ENCODE assay signal across 2 cellular contexts in the genomic region with DNA sequence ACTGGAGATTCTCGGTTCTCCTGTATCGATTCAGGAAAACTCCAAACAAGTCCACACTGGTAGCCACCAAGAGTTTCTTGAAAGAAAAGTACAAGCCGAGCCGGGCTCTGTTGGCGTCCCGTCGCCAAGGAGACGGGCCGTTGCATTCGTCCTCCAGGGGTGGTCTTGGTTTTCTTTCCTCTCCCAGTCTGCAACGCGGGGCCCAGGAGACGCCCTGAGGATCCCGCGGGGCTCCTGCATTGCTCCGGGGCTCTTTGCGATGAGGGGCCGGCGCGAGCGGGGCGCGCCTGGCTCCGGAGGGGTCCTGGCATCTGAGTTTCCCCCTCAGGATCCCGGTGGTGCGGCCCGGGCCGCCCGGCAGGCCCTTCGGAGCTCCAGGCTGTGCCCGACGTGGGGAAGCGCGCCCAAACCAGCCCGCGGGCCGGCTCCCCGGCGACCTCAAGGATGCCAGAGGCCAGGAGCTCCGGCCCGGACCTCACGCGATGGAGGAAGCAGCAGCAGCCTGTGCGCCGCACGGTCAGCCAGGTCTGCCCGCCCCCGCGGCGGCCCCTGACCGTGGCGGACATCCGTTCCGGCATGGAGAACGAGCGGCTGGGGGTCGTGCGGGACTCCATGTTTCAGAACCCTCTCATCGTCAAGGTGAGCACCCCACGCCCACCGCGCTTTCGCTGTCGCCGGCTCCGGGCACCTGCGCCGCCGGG.
TF ChIP-seq lines count a peak whose summit lies in the region.

A gene (plus strand): TSS at position 384 of the 701 bp plus-strand sequence. CDS start 61 bp downstream, at position 445.

TF ChIP-seq in HCT116, 20 proteins besides CTCF, POLR2A, EP300 and RAD21:
- TF ChIP-seq JUND (IDR thresholded peaks at IDR 0.05) (peak; percentile 64), SP1 (IDR thresholded peaks at IDR 0.05; ENCODE audit: low read depth) (peak; percentile 62), CEBPB (IDR thresholded peaks at IDR 0.05; ENCODE audit: low read depth) (no peak), EGR1 (IDR thresholded peaks at IDR 0.05; ENCODE audit: low read depth) (no peak)
- TF ChIP-seq, protein P1, sequence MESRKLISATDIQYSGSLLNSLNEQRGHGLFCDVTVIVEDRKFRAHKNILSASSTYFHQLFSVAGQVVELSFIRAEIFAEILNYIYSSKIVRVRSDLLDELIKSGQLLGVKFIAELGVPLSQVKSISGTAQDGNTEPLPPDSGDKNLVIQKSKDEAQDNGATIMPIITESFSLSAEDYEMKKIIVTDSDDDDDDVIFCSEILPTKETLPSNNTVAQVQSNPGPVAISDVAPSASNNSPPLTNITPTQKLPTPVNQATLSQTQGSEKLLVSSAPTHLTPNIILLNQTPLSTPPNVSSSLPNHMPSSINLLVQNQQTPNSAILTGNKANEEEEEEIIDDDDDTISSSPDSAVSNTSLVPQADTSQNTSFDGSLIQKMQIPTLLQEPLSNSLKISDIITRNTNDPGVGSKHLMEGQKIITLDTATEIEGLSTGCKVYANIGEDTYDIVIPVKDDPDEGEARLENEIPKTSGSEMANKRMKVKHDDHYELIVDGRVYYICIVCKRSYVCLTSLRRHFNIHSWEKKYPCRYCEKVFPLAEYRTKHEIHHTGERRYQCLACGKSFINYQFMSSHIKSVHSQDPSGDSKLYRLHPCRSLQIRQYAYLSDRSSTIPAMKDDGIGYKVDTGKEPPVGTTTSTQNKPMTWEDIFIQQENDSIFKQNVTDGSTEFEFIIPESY (IDR thresholded peaks at IDR 0.05; ENCODE audit: extremely low read depth, insufficient replicate concordance, low read length), result no peak
TF ChIP-seq in HCT116: peak in this region for 2.

TF ChIP-seq in K562, 482 proteins besides CTCF, POLR2A, EP300 and RAD21:
- peak; percentile 55; the same call in 1 of the 2 replicates for TF ChIP-seq MBD2 (IDR thresholded peaks at IDR 0.05; ENCODE audit: borderline replicate concordance, low read depth)
- TF ChIP-seq ZNF408 (CRISPR knock-in tag; IDR thresholded peaks at IDR 0.05; ENCODE audit: low read depth), result no peak
- peak; percentile 92 for TF ChIP-seq RFX1 (IDR thresholded peaks at IDR 0.05)
- TF ChIP-seq HEY1 (CRISPR knock-in tag; IDR thresholded peaks at IDR 0.05; ENCODE audit: borderline replicate concordance), result no peak
- TF ChIP-seq JUND (IDR thresholded peaks at IDR 0.05; ENCODE audit: borderline replicate concordance, low read depth, low read length), result peak; percentile 60
- no peak for TF ChIP-seq JUND (tag; IDR thresholded peaks at IDR 0.05; ENCODE audit: borderline replicate concordance, low read depth, low read length)
- TF ChIP-seq, protein P2, sequence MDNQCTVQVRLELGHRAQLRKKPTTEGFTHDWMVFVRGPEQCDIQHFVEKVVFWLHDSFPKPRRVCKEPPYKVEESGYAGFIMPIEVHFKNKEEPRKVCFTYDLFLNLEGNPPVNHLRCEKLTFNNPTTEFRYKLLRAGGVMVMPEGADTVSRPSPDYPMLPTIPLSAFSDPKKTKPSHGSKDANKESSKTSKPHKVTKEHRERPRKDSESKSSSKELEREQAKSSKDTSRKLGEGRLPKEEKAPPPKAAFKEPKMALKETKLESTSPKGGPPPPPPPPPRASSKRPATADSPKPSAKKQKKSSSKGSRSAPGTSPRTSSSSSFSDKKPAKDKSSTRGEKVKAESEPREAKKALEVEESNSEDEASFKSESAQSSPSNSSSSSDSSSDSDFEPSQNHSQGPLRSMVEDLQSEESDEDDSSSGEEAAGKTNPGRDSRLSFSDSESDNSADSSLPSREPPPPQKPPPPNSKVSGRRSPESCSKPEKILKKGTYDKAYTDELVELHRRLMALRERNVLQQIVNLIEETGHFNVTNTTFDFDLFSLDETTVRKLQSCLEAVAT (IDR thresholded peaks at IDR 0.05), result no peak
- peak; percentile 61; the same call in 1 of the 2 replicates for TF ChIP-seq BHLHE40 (IDR thresholded peaks at IDR 0.05; ENCODE audit: low read length)
- TF ChIP-seq CXXC5 (CRISPR knock-in tag; IDR thresholded peaks at IDR 0.05), result no peak
- no peak for TF ChIP-seq STAG1 (CRISPR knock-in tag; IDR thresholded peaks at IDR 0.05; ENCODE audit: borderline replicate concordance)
- TF ChIP-seq LEF1 (IDR thresholded peaks at IDR 0.05), result no peak
- no peak for TF ChIP-seq POU5F1 (IDR thresholded peaks at IDR 0.05; ENCODE audit: borderline replicate concordance, low read depth, low read length, partially characterized antibody)
- TF ChIP-seq TCF7L2 (IDR thresholded peaks at IDR 0.05; ENCODE audit: low read depth, low read length), result peak; percentile 71
- TF ChIP-seq TAF15 (IDR thresholded peaks at IDR 0.05; ENCODE audit: low read depth, low read length), result no peak
- TF ChIP-seq EGR1 (conservative IDR thresholded peaks at IDR 0.05), result 0 out of 2 replicates have a peak, but pooled peaks have one; percentile 21
- TF ChIP-seq TOE1 (IDR thresholded peaks at IDR 0.05; ENCODE audit: borderline replicate concordance), result peak; percentile 75; the same call in 1 of the 2 replicates
- no peak for TF ChIP-seq TOE1 (CRISPR knock-in tag; IDR thresholded peaks at IDR 0.05; ENCODE audit: borderline replicate concordance, low read depth)
- TF ChIP-seq, protein P3, sequence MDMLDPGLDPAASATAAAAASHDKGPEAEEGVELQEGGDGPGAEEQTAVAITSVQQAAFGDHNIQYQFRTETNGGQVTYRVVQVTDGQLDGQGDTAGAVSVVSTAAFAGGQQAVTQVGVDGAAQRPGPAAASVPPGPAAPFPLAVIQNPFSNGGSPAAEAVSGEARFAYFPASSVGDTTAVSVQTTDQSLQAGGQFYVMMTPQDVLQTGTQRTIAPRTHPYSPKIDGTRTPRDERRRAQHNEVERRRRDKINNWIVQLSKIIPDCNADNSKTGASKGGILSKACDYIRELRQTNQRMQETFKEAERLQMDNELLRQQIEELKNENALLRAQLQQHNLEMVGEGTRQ (CRISPR knock-in tag; IDR thresholded peaks at IDR 0.05), result no peak
- no peak for TF ChIP-seq GTF2E2 (tag; IDR thresholded peaks at IDR 0.05)
- TF ChIP-seq NONO (IDR thresholded peaks at IDR 0.05; ENCODE audit: low read depth in 2 of 2, low read length in 1 of 2), result peak in 1 of 2 experiments; percentile 98; a peak in 2 of 4 replicates
- TF ChIP-seq, protein P4, sequence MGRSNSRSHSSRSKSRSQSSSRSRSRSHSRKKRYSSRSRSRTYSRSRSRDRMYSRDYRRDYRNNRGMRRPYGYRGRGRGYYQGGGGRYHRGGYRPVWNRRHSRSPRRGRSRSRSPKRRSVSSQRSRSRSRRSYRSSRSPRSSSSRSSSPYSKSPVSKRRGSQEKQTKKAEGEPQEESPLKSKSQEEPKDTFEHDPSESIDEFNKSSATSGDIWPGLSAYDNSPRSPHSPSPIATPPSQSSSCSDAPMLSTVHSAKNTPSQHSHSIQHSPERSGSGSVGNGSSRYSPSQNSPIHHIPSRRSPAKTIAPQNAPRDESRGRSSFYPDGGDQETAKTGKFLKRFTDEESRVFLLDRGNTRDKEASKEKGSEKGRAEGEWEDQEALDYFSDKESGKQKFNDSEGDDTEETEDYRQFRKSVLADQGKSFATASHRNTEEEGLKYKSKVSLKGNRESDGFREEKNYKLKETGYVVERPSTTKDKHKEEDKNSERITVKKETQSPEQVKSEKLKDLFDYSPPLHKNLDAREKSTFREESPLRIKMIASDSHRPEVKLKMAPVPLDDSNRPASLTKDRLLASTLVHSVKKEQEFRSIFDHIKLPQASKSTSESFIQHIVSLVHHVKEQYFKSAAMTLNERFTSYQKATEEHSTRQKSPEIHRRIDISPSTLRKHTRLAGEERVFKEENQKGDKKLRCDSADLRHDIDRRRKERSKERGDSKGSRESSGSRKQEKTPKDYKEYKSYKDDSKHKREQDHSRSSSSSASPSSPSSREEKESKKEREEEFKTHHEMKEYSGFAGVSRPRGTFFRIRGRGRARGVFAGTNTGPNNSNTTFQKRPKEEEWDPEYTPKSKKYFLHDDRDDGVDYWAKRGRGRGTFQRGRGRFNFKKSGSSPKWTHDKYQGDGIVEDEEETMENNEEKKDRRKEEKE (IDR thresholded peaks at IDR 0.05; ENCODE audit: borderline replicate concordance in 1 of 2, control insufficient read depth in 1 of 2, low read depth in 2 of 2, low read length in 1 of 2), result peak in 1 of 2 experiments; percentile 93; a peak in 2 of 4 replicates
- peak in 1 of 2 experiments; percentile 98; a peak in 2 of 4 replicates for TF ChIP-seq FOXK2 (conservative IDR thresholded peaks at IDR 0.05 in 1 of 2, IDR thresholded peaks at IDR 0.05 in 1 of 2; ENCODE audit: low read depth in 2 of 2)
- 0 out of 2 replicates have a peak, but pooled peaks have one; percentile 24 for TF ChIP-seq RB1 (IDR thresholded peaks at IDR 0.05; ENCODE audit: low read depth)
- TF ChIP-seq, protein P5, sequence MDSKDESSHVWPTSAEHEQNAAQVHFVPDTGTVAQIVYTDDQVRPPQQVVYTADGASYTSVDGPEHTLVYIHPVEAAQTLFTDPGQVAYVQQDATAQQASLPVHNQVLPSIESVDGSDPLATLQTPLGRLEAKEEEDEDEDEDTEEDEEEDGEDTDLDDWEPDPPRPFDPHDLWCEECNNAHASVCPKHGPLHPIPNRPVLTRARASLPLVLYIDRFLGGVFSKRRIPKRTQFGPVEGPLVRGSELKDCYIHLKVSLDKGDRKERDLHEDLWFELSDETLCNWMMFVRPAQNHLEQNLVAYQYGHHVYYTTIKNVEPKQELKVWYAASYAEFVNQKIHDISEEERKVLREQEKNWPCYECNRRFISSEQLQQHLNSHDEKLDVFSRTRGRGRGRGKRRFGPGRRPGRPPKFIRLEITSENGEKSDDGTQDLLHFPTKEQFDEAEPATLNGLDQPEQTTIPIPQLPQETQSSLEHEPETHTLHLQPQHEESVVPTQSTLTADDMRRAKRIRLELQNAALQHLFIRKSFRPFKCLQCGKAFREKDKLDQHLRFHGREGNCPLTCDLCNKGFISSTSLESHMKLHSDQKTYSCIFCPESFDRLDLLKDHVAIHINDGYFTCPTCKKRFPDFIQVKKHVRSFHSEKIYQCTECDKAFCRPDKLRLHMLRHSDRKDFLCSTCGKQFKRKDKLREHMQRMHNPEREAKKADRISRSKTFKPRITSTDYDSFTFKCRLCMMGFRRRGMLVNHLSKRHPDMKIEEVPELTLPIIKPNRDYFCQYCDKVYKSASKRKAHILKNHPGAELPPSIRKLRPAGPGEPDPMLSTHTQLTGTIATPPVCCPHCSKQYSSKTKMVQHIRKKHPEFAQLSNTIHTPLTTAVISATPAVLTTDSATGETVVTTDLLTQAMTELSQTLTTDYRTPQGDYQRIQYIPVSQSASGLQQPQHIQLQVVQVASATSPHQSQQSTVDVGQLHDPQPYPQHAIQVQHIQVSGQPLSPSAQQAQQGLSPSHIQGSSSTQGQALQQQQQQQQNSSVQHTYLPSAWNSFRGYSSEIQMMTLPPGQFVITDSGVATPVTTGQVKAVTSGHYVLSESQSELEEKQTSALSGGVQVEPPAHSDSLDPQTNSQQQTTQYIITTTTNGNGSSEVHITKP (IDR thresholded peaks at IDR 0.05; ENCODE audit: partially characterized antibody), result peak; percentile 99
- TF ChIP-seq, protein P6, sequence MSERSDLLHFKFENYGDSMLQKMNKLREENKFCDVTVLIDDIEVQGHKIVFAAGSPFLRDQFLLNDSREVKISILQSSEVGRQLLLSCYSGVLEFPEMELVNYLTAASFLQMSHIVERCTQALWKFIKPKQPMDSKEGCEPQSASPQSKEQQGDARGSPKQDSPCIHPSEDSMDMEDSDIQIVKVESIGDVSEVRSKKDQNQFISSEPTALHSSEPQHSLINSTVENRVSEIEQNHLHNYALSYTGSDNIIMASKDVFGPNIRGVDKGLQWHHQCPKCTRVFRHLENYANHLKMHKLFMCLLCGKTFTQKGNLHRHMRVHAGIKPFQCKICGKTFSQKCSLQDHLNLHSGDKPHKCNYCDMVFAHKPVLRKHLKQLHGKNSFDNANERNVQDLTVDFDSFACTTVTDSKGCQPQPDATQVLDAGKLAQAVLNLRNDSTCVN (CRISPR knock-in tag; IDR thresholded peaks at IDR 0.05), result no peak
- TF ChIP-seq, protein P7, sequence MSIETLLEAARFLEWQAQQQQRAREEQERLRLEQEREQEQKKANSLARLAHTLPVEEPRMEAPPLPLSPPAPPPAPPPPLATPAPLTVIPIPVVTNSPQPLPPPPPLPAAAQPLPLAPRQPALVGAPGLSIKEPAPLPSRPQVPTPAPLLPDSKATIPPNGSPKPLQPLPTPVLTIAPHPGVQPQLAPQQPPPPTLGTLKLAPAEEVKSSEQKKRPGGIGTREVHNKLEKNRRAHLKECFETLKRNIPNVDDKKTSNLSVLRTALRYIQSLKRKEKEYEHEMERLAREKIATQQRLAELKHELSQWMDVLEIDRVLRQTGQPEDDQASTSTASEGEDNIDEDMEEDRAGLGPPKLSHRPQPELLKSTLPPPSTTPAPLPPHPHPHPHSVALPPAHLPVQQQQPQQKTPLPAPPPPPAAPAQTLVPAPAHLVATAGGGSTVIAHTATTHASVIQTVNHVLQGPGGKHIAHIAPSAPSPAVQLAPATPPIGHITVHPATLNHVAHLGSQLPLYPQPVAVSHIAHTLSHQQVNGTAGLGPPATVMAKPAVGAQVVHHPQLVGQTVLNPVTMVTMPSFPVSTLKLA (conservative IDR thresholded peaks at IDR 0.05), result 0 out of 4 replicates have a peak, but pooled peaks of 1 of the 2 experiments have one; percentile 21
- peak; percentile 99 for TF ChIP-seq ATF7 (IDR thresholded peaks at IDR 0.05)
